Comparison of ENCODE assay signal across 14 cellular contexts in the genomic region with DNA sequence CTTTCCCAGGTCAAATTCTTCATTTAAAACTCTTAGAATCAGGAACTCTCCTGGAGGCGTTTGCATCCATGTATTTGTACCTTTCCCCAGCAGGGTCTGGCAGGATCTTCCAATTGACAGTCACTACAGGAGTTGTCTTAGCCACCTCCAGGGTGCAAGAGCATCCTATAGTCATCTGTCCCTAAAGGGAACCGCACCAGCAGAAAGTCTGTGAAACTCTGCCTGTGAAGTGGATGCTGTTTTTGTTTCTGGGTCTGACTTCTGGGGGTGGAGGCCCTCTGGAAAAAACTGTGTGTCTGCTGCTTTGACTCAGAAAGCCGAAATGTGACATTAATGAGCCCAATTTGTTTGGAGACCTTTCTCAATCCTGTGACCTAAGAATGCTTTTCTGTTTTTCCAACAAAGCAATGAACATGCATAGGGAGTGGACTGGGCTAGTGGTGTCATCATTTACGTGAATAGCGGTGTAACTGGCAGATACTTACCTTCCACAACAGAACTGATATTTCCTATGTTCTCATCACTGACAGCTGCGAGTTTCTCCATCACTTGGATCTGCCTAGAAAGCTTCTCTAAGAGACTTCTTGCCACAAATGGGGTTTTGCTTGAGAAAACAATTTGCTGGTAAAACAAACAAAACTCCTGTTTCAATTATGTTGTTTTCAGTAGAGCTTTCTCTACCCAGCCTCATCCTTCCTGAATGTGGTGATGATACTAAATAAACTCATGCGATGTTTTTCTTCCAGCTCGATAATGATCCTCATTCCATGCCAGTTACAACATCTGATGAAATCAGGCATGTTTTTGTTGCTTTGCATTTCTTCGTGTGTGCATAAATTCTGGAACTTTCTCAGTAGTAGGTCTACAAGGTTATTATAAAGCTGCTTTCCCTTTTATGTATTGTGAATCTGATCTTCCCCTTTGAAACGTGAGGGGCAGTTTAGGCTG. TPM values are rescaled to one million over a fixed set of nuclear protein-coding genes. Genes with fewer than 3 reads are reported as not detected.
DNase-seq lines count a peak whose midpoint lies in the region; ATAC-seq lines count a peak whose summit lies in the region.
"Had no signal": no experiment of that assay in that cellular context is flagged by ENCODE, and none has a peak within 500 bp of the region (broad histone marks: within the 10 kb centered on the region; RNA-seq: fewer than 3 reads in every experiment).

No MANE protein-coding gene starts in this region.

- H3K36me3 Mint-ChIP-seq in activated CD4-positive, alpha-beta memory T cell treated with anti-CD3 and anti-CD28 coated beads for 36 hours = peaks cover 46% of the 10 kb centered on the region
- peaks cover 91% of the 10 kb centered on the region for H3K36me3 Mint-ChIP-seq in activated CD4-positive, alpha-beta memory T cell treated with anti-CD3 and anti-CD28 coated beads, Interleukin-2, amount 10 ng/mL, durations not matched to agents 7 days and 5 days (ENCODE audit: low read depth)
- peaks cover 98% of the 10 kb centered on the region for H3K36me3 Mint-ChIP-seq in activated T-helper 17 cell treated with anti-CD3 and anti-CD28 coated beads, Interleukin-2, amount 50 U/mL, for 72 hours (ENCODE audit: low read depth)

- ATAC-seq in activated T-helper 17 cell treated with anti-CD3 and anti-CD28 coated beads, Interleukin-2, amount 50 U/mL, for 72 hours (replicated peaks) = peak; percentile 67
- ATAC-seq in stimulated activated naive CD8-positive, alpha-beta T cell treated with anti-CD3 and anti-CD28 coated beads, Interleukin-15, Interleukin-2, amounts not matched to agents 100 U/mL and 50 U/mL, for 24 hours = peak; percentile 65
- no peak for ATAC-seq in HG02885 (IDR thresholded peaks at IDR 0.05; ENCODE audit: poor library complexity, unreplicated experiment)

- H3K27ac Mint-ChIP-seq in activated CD4-positive, alpha-beta memory T cell treated with anti-CD3 and anti-CD28 coated beads for 36 hours = peak overlapping the region; percentile 72
- H3K27ac Mint-ChIP-seq in activated CD4-positive, alpha-beta memory T cell treated with anti-CD3 and anti-CD28 coated beads, Interleukin-2, amount 10 ng/mL, durations not matched to agents 7 days and 5 days = no peak overlapping the region
- H3K27ac Mint-ChIP-seq in activated T-helper 17 cell treated with anti-CD3 and anti-CD28 coated beads, Interleukin-2, amount 50 U/mL, for 72 hours = peak overlapping the region; percentile 45

- DNase-seq in activated CD4-positive, alpha-beta memory T cell treated with anti-CD3 and anti-CD28 coated beads for 36 hours = peak; percentile 47
- no peak for DNase-seq in activated CD4-positive, alpha-beta memory T cell treated with anti-CD3 and anti-CD28 coated beads, Interleukin-2, amount 10 ng/mL, durations not matched to agents 7 days and 5 days
- DNase-seq in fibroblast of the conjunctiva (ENCODE audit: low read depth) (peak; percentile 21), hypothalamus (lab: John Stamatoyannopoulos, UW) (no peak), NCI-H526 (lab: John Stamatoyannopoulos, UW) (no peak)
- no peak for DNase-seq in stimulated activated naive CD8-positive, alpha-beta T cell treated with anti-CD3 and anti-CD28 coated beads, Interleukin-15, Interleukin-2, amounts not matched to agents 100 U/mL and 50 U/mL, for 24 hours
- DNase-seq: gastrocnemius medialis, GF-D8, ovary, SW 1271 had no signal

- H3K4me1 Mint-ChIP-seq in activated CD4-positive, alpha-beta memory T cell treated with anti-CD3 and anti-CD28 coated beads for 36 hours (ENCODE audit: low read depth) = peaks cover 50% of the 10 kb centered on the region
- H3K4me1 Mint-ChIP-seq in activated CD4-positive, alpha-beta memory T cell treated with anti-CD3 and anti-CD28 coated beads, Interleukin-2, amount 10 ng/mL, durations not matched to agents 7 days and 5 days = peaks cover 26% of the 10 kb centered on the region
- peaks cover 15% of the 10 kb centered on the region for H3K4me1 Mint-ChIP-seq in activated T-helper 17 cell treated with anti-CD3 and anti-CD28 coated beads, Interleukin-2, amount 50 U/mL, for 72 hours

- CTCF ChIA-PET in activated CD4-positive, alpha-beta memory T cell treated with anti-CD3 and anti-CD28 coated beads for 36 hours (lab: Charles Lee) = interaction anchor here (0.8 to 2.2 kb wide), 4 partner anchors 24 to 195 kb away, joined by 3 to 6 read pairs (median 5); no protein-coding TSS in a partner anchor
- CTCF ChIA-PET in activated CD4-positive, alpha-beta memory T cell treated with anti-CD3 and anti-CD28 coated beads, Interleukin-2, amount 10 ng/mL, durations not matched to agents 7 days and 5 days (lab: Charles Lee) = interaction anchor here (0.7 to 3.8 kb wide), 4 partner anchors 160 to 239 kb away, joined by 3 to 13 read pairs (median 4); no protein-coding TSS in a partner anchor

- POLR2A ChIA-PET in activated CD4-positive, alpha-beta memory T cell treated with anti-CD3 and anti-CD28 coated beads for 36 hours (lab: Charles Lee) = interaction anchor here (1.5 kb wide), 1 partner anchor 105 kb away, joined by 3 read pairs; no protein-coding TSS in a partner anchor
- POLR2A ChIA-PET in activated CD4-positive, alpha-beta memory T cell treated with anti-CD3 and anti-CD28 coated beads, Interleukin-2, amount 10 ng/mL, durations not matched to agents 7 days and 5 days (lab: Charles Lee) = interaction anchor here (1.3 kb wide), 1 partner anchor 12 kb away, joined by 6 read pairs; no protein-coding TSS in a partner anchor

- H3K4me3 Mint-ChIP-seq in activated CD4-positive, alpha-beta memory T cell treated with anti-CD3 and anti-CD28 coated beads for 36 hours = no peak overlapping the region
- no peak overlapping the region for H3K4me3 Mint-ChIP-seq in activated CD4-positive, alpha-beta memory T cell treated with anti-CD3 and anti-CD28 coated beads, Interleukin-2, amount 10 ng/mL, durations not matched to agents 7 days and 5 days
- no peak overlapping the region for H3K4me3 Mint-ChIP-seq in activated T-helper 17 cell treated with anti-CD3 and anti-CD28 coated beads, Interleukin-2, amount 50 U/mL, for 72 hours

- H3K27me3 Mint-ChIP-seq in activated CD4-positive, alpha-beta memory T cell treated with anti-CD3 and anti-CD28 coated beads for 36 hours = no peaks in the 10 kb centered on the region
- no peaks in the 10 kb centered on the region for H3K27me3 Mint-ChIP-seq in activated CD4-positive, alpha-beta memory T cell treated with anti-CD3 and anti-CD28 coated beads, Interleukin-2, amount 10 ng/mL, durations not matched to agents 7 days and 5 days
- H3K27me3 Mint-ChIP-seq in activated T-helper 17 cell treated with anti-CD3 and anti-CD28 coated beads, Interleukin-2, amount 50 U/mL, for 72 hours = no peaks in the 10 kb centered on the region

- H3K9me3 Mint-ChIP-seq in activated CD4-positive, alpha-beta memory T cell treated with anti-CD3 and anti-CD28 coated beads for 36 hours = no peaks in the 10 kb centered on the region
- peaks cover 4% of the 10 kb centered on the region for H3K9me3 Mint-ChIP-seq in activated CD4-positive, alpha-beta memory T cell treated with anti-CD3 and anti-CD28 coated beads, Interleukin-2, amount 10 ng/mL, durations not matched to agents 7 days and 5 days
- H3K9me3 Mint-ChIP-seq in activated T-helper 17 cell treated with anti-CD3 and anti-CD28 coated beads, Interleukin-2, amount 50 U/mL, for 72 hours = no peaks in the 10 kb centered on the region

- intact Hi-C loops in activated CD4-positive, alpha-beta memory T cell treated with anti-CD3 and anti-CD28 coated beads for 36 hours (cut with micrococcal nuclease) = loop anchor here (5.0 kb wide), 1 partner anchor 55 kb away; no protein-coding TSS in a partner anchor

RNA-seq across cellular contexts. Expression of gene ARMH2, which starts 33.3 kb away (rescaled TPM):
- total RNA-seq in activated CD4-positive, alpha-beta memory T cell treated with anti-CD3 and anti-CD28 coated beads for 36 hours = not detected
- total RNA-seq in activated CD4-positive, alpha-beta memory T cell treated with anti-CD3 and anti-CD28 coated beads, Interleukin-2, amount 10 ng/mL, durations not matched to agents 7 days and 5 days = 1 to 10 TPM; 1.2 to 1.5 TPM
- under 1 TPM; 0.43 to 0.45 TPM for total RNA-seq in activated T-helper 17 cell treated with anti-CD3 and anti-CD28 coated beads, Interleukin-2, amount 50 U/mL, for 72 hours
- total RNA-seq: gastrocnemius medialis, liver, ovary, thoracic aorta had no signal

RNA-seq across cellular contexts. Expression of gene GMNN, which starts 57.3 kb away (rescaled TPM):
- 10 to 100 TPM; 76.5 to 77.4 TPM for total RNA-seq in activated CD4-positive, alpha-beta memory T cell treated with anti-CD3 and anti-CD28 coated beads for 36 hours
- total RNA-seq in activated CD4-positive, alpha-beta memory T cell treated with anti-CD3 and anti-CD28 coated beads, Interleukin-2, amount 10 ng/mL, durations not matched to agents 7 days and 5 days = 10 to 100 TPM; 67.6 to 69.0 TPM
- total RNA-seq in activated T-helper 17 cell treated with anti-CD3 and anti-CD28 coated beads, Interleukin-2, amount 50 U/mL, for 72 hours = 10 to 100 TPM; 61.3 to 80.4 TPM

Comparison
In these comparisons a context has a peak if more than half of its experiments do, and no peak if none do; other contexts are left out.
1. DNase-seq: peak in activated CD4-positive, alpha-beta memory T cell treated with anti-CD3 and anti-CD28 coated beads for 36 hours (single experiment) and fibroblast of the conjunctiva (single experiment); none in activated CD4-positive, alpha-beta memory T cell treated with anti-CD3 and anti-CD28 coated beads, Interleukin-2, amount 10 ng/mL, durations not matched to agents 7 days and 5 days (single experiment), stimulated activated naive CD8-positive, alpha-beta T cell treated with anti-CD3 and anti-CD28 coated beads, Interleukin-15, Interleukin-2, amounts not matched to agents 100 U/mL and 50 U/mL, for 24 hours (single experiment), hypothalamus (0 of 51) and NCI-H526 (0 of 2).